ENCODE assay signal across 7 cellular contexts in the genomic region with DNA sequence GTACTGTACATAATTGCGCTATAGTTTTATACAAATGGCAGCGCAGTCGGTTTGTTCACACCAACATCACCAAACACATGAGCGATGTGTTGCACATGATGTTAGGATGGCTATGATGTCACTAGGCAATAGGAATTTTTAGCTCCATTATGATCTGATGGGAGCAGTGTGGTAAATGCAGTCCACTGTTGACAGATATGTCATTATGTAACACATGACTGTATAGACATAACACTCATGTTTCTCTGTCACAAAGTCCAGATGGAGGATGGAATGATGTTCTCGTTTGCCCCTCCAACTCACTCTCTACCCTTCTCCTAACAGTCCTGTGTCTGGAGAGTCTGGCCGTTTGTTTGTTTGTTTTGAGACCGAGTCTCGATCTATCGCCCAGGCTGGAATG.
"Had no signal": no experiment of that assay in that cellular context is flagged by ENCODE, and none has a peak within 500 bp of the region (broad histone marks: within the 10 kb centered on the region; RNA-seq: fewer than 3 reads in every experiment).

No MANE protein-coding gene starts in this region.

- FAIRE-seq: H1, H54, HTR-8/SVneo had no signal

- DNase-seq: H9, HCEC 1CT, KG1 had no signal

- H3K4me3 ChIP-seq: GM23338 had no signal
